6 cellular contexts compared by ENCODE assay signal in genomic region chr7:151008511-151009323, GRCh38.
A peak's percentile ranks its signal among the peaks of the same experiment; 100 is the strongest.
DNase-seq lines count a peak whose midpoint lies in the region; ATAC-seq and FAIRE-seq lines count a peak whose summit lies in the region.

No MANE protein-coding gene starts in this region.

- H3K27me3 ChIP-seq in mucosa of rectum (ENCODE audit: control insufficient read depth in 2 of 2, insufficient read depth in 2 of 2, low read length in 2 of 2): no peaks in the 10 kb centered on the region

- no peak for FAIRE-seq in urothelium cell line (lab: Jason Lieb, UNC)

- peak; percentile 65 for ATAC-seq in GM18858 (IDR thresholded peaks at IDR 0.05; ENCODE audit: unreplicated experiment)
- ATAC-seq in activated naive CD8-positive, alpha-beta T cell treated with anti-CD3 and anti-CD28 coated beads, Interleukin-2, amount 50 U/mL, for 24 hours: peak; percentile 78
- ATAC-seq in GM21515 (IDR thresholded peaks at IDR 0.05; ENCODE audit: unreplicated experiment): no peak

- H3K27me3 Mint-ChIP-seq in activated naive CD8-positive, alpha-beta T cell treated with anti-CD3 and anti-CD28 coated beads, Interleukin-2, amount 50 U/mL, for 24 hours: no peaks in the 10 kb centered on the region

- H3K4me1 Mint-ChIP-seq in activated naive CD8-positive, alpha-beta T cell treated with anti-CD3 and anti-CD28 coated beads, Interleukin-2, amount 50 U/mL, for 24 hours: peaks cover 43% of the 10 kb centered on the region

- peaks cover 12 to 24% of the 10 kb centered on the region in 2 donors for H3K4me1 ChIP-seq in mucosa of rectum (ENCODE audit: control insufficient read depth in 2 of 2, insufficient read depth in 2 of 2, low read length in 2 of 2)

- DNase-seq in NCI-H1930 (lab: John Stamatoyannopoulos, UW): peak; percentile 49 to 65
- peak; percentile 89 for DNase-seq in activated naive CD8-positive, alpha-beta T cell treated with anti-CD3 and anti-CD28 coated beads, Interleukin-2, amount 50 U/mL, for 24 hours
- peak; percentile 46 for DNase-seq in urothelium cell line (ENCODE audit: low spot score)

- H3K36me3 ChIP-seq in mucosa of rectum (ENCODE audit: control insufficient read depth in 2 of 2, insufficient read depth in 2 of 2, low read length in 2 of 2): no peaks in the 10 kb centered on the region

- peak overlapping the region; percentile 41 to 68 for H3K4me3 ChIP-seq in mucosa of rectum (ENCODE audit: low read length in 2 of 2)

- H3K9me3 Mint-ChIP-seq in activated naive CD8-positive, alpha-beta T cell treated with anti-CD3 and anti-CD28 coated beads, Interleukin-2, amount 50 U/mL, for 24 hours: no peaks in the 10 kb centered on the region

- peak overlapping the region in 1 of 2 donors; percentile 13 for H3K27ac ChIP-seq in mucosa of rectum (ENCODE audit: low read depth in 2 of 2, low read length in 2 of 2)

- H3K36me3 Mint-ChIP-seq in activated naive CD8-positive, alpha-beta T cell treated with anti-CD3 and anti-CD28 coated beads, Interleukin-2, amount 50 U/mL, for 24 hours (ENCODE audit: low read depth): no peaks in the 10 kb centered on the region

- peak overlapping the region in 1 of 2 donors; percentile 32 for H3K9ac ChIP-seq in mucosa of rectum (ENCODE audit: low read depth in 1 of 2, low read length in 2 of 2)

- no peaks in the 10 kb centered on the region for H3K9me3 ChIP-seq in mucosa of rectum (ENCODE audit: control insufficient read depth in 2 of 2, low read length in 2 of 2)

- peak overlapping the region; percentile 73 for H3K4me3 Mint-ChIP-seq in activated naive CD8-positive, alpha-beta T cell treated with anti-CD3 and anti-CD28 coated beads, Interleukin-2, amount 50 U/mL, for 24 hours

- peak overlapping the region; percentile 8 for H3K27ac Mint-ChIP-seq in activated naive CD8-positive, alpha-beta T cell treated with anti-CD3 and anti-CD28 coated beads, Interleukin-2, amount 50 U/mL, for 24 hours
